ENCODE assay signal across 8 cellular contexts in genomic region chr16:30571444-30572322, GRCh38. TPM values are rescaled to one million over a fixed set of nuclear protein-coding genes. Genes with fewer than 3 reads are reported as not detected.
A peak's percentile ranks its signal among the peaks of the same experiment; 100 is the strongest.
DNase-seq lines count a peak whose midpoint lies in the region; TF ChIP-seq lines count a peak whose summit lies in the region.

Gene ZNF688, minus strand, starts transcription at chr16:30571714. Its CDS starts 85 bp downstream, at chr16:30571629.

- peaks cover 5 to 12% of the 10 kb centered on the region in 2 experiments; a peak in 1 of 4 replicates for H3K4me1 ChIP-seq in SK-N-SH (ENCODE audit: control insufficient read depth in 1 of 2, insufficient read depth in 2 of 2, low read depth in 1 of 2, low read length in 1 of 2)

- TF ChIP-seq CTCF in HFF-Myc (IDR thresholded peaks at IDR 0.05; ENCODE audit: low read depth, low read length, missing control alignments) (no peak), SK-N-SH (IDR thresholded peaks at IDR 0.05) (no peak)

- H3K36me3 Mint-ChIP-seq in activated naive CD4-positive, alpha-beta T cell treated with anti-CD3 and anti-CD28 coated beads, Interleukin-2, amount 50 U/mL, for 24 hours = no peaks in the 10 kb centered on the region

- peak within 1 kb of the TSS; percentile 94 for H3K4me2 ChIP-seq in SK-N-SH

- POLR2A ChIA-PET in SK-N-SH (lab: Yijun Ruan, JAX) = interaction anchor here (0.7 to 2.8 kb wide), 12 partner anchors 10 to 154 kb away, joined by 3 to 44 read pairs (median 4); partner anchors contain the start of genes DCTPP1, ZNF747, ZNF764 and ZNF785

- CTCF ChIA-PET in SK-N-SH (lab: Yijun Ruan, JAX) = interaction anchor here (0.6 to 2.7 kb wide), 19 partner anchors 13 to 162 kb away, joined by 3 to 10 read pairs (median 3); partner anchors contain the start of genes DCTPP1, FBRS, PRR14 and ZNF689

- 0% methylated on average over 30 of the region's 67 CpGs for WGBS in SK-N-SH (ENCODE audit: low lambda C conversion rate)

- H3K9me3 Mint-ChIP-seq in activated naive CD4-positive, alpha-beta T cell treated with anti-CD3 and anti-CD28 coated beads, Interleukin-2, amount 50 U/mL, for 24 hours = no peaks in the 10 kb centered on the region

- peak within 1 kb of the TSS; percentile 89 for H3K4me3 Mint-ChIP-seq in activated naive CD4-positive, alpha-beta T cell treated with anti-CD3 and anti-CD28 coated beads, Interleukin-2, amount 50 U/mL, for 24 hours

- H3K27ac ChIP-seq in SK-N-SH (ENCODE audit: low read depth in 2 of 2, low read length in 1 of 2) = peak within 1 kb of the TSS; percentile 83 to 96
- peak within 1 kb of the TSS; percentile 96 for H3K27ac ChIP-seq in temporal lobe (ENCODE audit: low read depth, low read length)

- H3K4me3 ChIP-seq in HFF-Myc (replicated peaks; ENCODE audit: low read depth, low read length) (peak within 1 kb of the TSS; percentile 57), SK-N-SH (ENCODE audit: low read depth in 2 of 2, low read length in 1 of 2) (peak within 1 kb of the TSS; percentile 64 to 68)

- no peaks in the 10 kb centered on the region for H3K9me2 ChIP-seq in SK-N-SH

- H3F3A ChIP-seq in SK-N-SH (replicated peaks; ENCODE audit: insufficient read depth) = peaks cover 14% of the 10 kb centered on the region

- H3K79me2 ChIP-seq in SK-N-SH (ENCODE audit: insufficient read depth) = no peaks in the 10 kb centered on the region; the same call in 1 of the 2 replicates

- H4K20me1 ChIP-seq in SK-N-SH (ENCODE audit: insufficient read depth) = no peaks in the 10 kb centered on the region

- H3K27me3 ChIP-seq in SK-N-SH (ENCODE audit: insufficient read depth) = no peaks in the 10 kb centered on the region

- DNase-seq in GM03348 (ENCODE audit: low spot score) (peak; percentile 96), HFF-Myc (ENCODE audit: extremely low read depth, low read depth) (peak; percentile 87), NCI-H1048 (lab: John Stamatoyannopoulos, UW) (peak; percentile 79), SK-N-SH (peak; percentile 93), glomerular endothelial cell (ENCODE audit: extremely low read depth, low read depth, low spot score) (peak; percentile 71), occipital lobe (lab: John Stamatoyannopoulos, UW) (peak; percentile 95)

- H2AFZ ChIP-seq in SK-N-SH (ENCODE audit: low read depth) = peak within 1 kb of the TSS; percentile 92

- peak in 1 of 2 experiments; percentile 18; a peak in 1 of 4 replicates for TF ChIP-seq EP300 in SK-N-SH (IDR thresholded peaks at IDR 0.05; ENCODE audit: borderline replicate concordance in 1 of 2, low read depth in 1 of 2, low read length in 1 of 2)

- peaks cover 40% of the 10 kb centered on the region for H3K4me1 Mint-ChIP-seq in activated naive CD4-positive, alpha-beta T cell treated with anti-CD3 and anti-CD28 coated beads, Interleukin-2, amount 50 U/mL, for 24 hours

- TF ChIP-seq RAD21 in SK-N-SH (IDR thresholded peaks at IDR 0.05; ENCODE audit: low read length) = no peak

- H3K9ac ChIP-seq in SK-N-SH = peak within 1 kb of the TSS; percentile 87

- H3K27me3 Mint-ChIP-seq in activated naive CD4-positive, alpha-beta T cell treated with anti-CD3 and anti-CD28 coated beads, Interleukin-2, amount 50 U/mL, for 24 hours = no peaks in the 10 kb centered on the region

- peak within 1 kb of the TSS; percentile 92 for H3K27ac Mint-ChIP-seq in activated naive CD4-positive, alpha-beta T cell treated with anti-CD3 and anti-CD28 coated beads, Interleukin-2, amount 50 U/mL, for 24 hours

- no peaks in the 10 kb centered on the region for H3K9me3 ChIP-seq in SK-N-SH

- H3K36me3 ChIP-seq in SK-N-SH (replicated peaks in 1 of 2; ENCODE audit: control insufficient read depth in 1 of 2, insufficient read depth in 2 of 2, low read length in 1 of 2) = no peaks in the 10 kb centered on the region

TF ChIP-seq in SK-N-SH, 30 proteins besides CTCF, POLR2A, EP300 and RAD21:
- TF ChIP-seq RXRA (IDR thresholded peaks at IDR 0.05; ENCODE audit: borderline replicate concordance, low read depth) = no peak
- peak; percentile 99 for TF ChIP-seq SIN3A (IDR thresholded peaks at IDR 0.05; ENCODE audit: borderline replicate concordance, low read depth, low read length)
- TF ChIP-seq MAX (IDR thresholded peaks at IDR 0.05; ENCODE audit: low read depth) = peak; percentile 71; the same call in 1 of the 2 replicates
- no peak for TF ChIP-seq NFIC (IDR thresholded peaks at IDR 0.05; ENCODE audit: borderline replicate concordance)
- TF ChIP-seq, protein P1, sequence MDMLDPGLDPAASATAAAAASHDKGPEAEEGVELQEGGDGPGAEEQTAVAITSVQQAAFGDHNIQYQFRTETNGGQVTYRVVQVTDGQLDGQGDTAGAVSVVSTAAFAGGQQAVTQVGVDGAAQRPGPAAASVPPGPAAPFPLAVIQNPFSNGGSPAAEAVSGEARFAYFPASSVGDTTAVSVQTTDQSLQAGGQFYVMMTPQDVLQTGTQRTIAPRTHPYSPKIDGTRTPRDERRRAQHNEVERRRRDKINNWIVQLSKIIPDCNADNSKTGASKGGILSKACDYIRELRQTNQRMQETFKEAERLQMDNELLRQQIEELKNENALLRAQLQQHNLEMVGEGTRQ (IDR thresholded peaks at IDR 0.05; ENCODE audit: borderline replicate concordance, low read depth, low read length) = no peak
- 0 out of 2 replicates have a peak, but pooled peaks have one; percentile 12 for TF ChIP-seq SMC3 (IDR thresholded peaks at IDR 0.05; ENCODE audit: low read depth, low read length)
- TF ChIP-seq YY1 (IDR thresholded peaks at IDR 0.05; ENCODE audit: low read depth) = peak; percentile 99
- no peak for TF ChIP-seq MEF2A (IDR thresholded peaks at IDR 0.05; ENCODE audit: borderline replicate concordance, low read depth)
- TF ChIP-seq POLR2AphosphoS5 (IDR thresholded peaks at IDR 0.05; ENCODE audit: low read depth, low read length) = peak; percentile 71
- TF ChIP-seq JUND (IDR thresholded peaks at IDR 0.05) = peak; percentile 16; the same call in 1 of the 2 replicates
- TF ChIP-seq RFX5 (IDR thresholded peaks at IDR 0.05; ENCODE audit: low read length) = 0 out of 2 replicates have a peak, but pooled peaks have one; percentile 33
- peak; percentile 98 for TF ChIP-seq MXI1 (IDR thresholded peaks at IDR 0.05; ENCODE audit: low read depth, low read length)
- TF ChIP-seq GABPA (IDR thresholded peaks at IDR 0.05; ENCODE audit: low read depth) = peak; percentile 50; the same call in 1 of the 2 replicates
- TF ChIP-seq, protein P2, sequence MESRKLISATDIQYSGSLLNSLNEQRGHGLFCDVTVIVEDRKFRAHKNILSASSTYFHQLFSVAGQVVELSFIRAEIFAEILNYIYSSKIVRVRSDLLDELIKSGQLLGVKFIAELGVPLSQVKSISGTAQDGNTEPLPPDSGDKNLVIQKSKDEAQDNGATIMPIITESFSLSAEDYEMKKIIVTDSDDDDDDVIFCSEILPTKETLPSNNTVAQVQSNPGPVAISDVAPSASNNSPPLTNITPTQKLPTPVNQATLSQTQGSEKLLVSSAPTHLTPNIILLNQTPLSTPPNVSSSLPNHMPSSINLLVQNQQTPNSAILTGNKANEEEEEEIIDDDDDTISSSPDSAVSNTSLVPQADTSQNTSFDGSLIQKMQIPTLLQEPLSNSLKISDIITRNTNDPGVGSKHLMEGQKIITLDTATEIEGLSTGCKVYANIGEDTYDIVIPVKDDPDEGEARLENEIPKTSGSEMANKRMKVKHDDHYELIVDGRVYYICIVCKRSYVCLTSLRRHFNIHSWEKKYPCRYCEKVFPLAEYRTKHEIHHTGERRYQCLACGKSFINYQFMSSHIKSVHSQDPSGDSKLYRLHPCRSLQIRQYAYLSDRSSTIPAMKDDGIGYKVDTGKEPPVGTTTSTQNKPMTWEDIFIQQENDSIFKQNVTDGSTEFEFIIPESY (IDR thresholded peaks at IDR 0.05; ENCODE audit: borderline replicate concordance, low read depth) = 0 out of 2 replicates have a peak, but pooled peaks have one; percentile 12
- no peak for TF ChIP-seq EZH2phosphoT487 (IDR thresholded peaks at IDR 0.05; ENCODE audit: borderline replicate concordance, low read depth)
- peak; percentile 76 for TF ChIP-seq ELF1 (IDR thresholded peaks at IDR 0.05)
- TF ChIP-seq CHD2 (IDR thresholded peaks at IDR 0.05; ENCODE audit: low read length, partially characterized antibody) = peak; percentile 89
- peak; percentile 62 for TF ChIP-seq TAF1 (IDR thresholded peaks at IDR 0.05; ENCODE audit: borderline replicate concordance, low read depth, low read length)

RNA-seq across cellular contexts. Expression of gene ZNF688, which starts in this region (rescaled TPM):
- polyA plus RNA-seq in SK-N-SH (2012; rRNA removed) = 9.1 and 13.4 TPM in 2 replicates
- 6.9 and 8.3 TPM in 2 replicates for polyA plus RNA-seq in SK-N-SH (2012; cell fraction: cytosol; rRNA removed)
- polyA plus RNA-seq in SK-N-SH (2012; cell fraction: nucleus; rRNA removed) = 17.1 and 29.2 TPM in 2 replicates
- total RNA-seq in glomerular endothelial cell (11.1 and 12.4 TPM in 2 replicates), occipital lobe (5.9 TPM), temporal lobe (7.4 TPM)

Comparison
In these comparisons a context has a peak if more than half of its experiments do, and no peak if none do; other contexts are left out.
1. Peak in every context shown above with its lines: DNase-seq, H3K4me3 ChIP-seq and H3K27ac ChIP-seq.